Comparison of ENCODE assay signal across 10 cellular contexts in genomic region chr17:29862951-29863350, GRCh38.
"Had no signal": no experiment of that assay in that cellular context is flagged by ENCODE, and none has a peak within 500 bp of the region (broad histone marks: within the 10 kb centered on the region; RNA-seq: fewer than 3 reads in every experiment).

No MANE protein-coding gene starts in this region.

- DNase-seq: GM23248, GOT3, H7, HFFc6, IMR-90, KG1 had no signal

- H3K9ac ChIP-seq: GM23248 had no signal

- H3K36me3 ChIP-seq: HAP-1 had no signal

- ATAC-seq: HCT116, K562 had no signal

- FAIRE-seq: HTR-8/SVneo, K562 had no signal

- H3K4me3 ChIP-seq: GM23248, HAP-1, K562 had no signal

- H2AFZ ChIP-seq: GM23248 had no signal

- H3K27ac ChIP-seq: GM23248 had no signal
